In genomic region chr7:92447239-92448184, GRCh38 we compare ENCODE assay signal across 1 cellular context.
TF ChIP-seq lines count a peak whose summit lies in the region.

A gene with protein sequence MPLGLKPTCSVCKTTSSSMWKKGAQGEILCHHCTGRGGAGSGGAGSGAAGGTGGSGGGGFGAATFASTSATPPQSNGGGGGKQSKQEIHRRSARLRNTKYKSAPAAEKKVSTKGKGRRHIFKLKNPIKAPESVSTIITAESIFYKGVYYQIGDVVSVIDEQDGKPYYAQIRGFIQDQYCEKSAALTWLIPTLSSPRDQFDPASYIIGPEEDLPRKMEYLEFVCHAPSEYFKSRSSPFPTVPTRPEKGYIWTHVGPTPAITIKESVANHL (plus strand): TSS chr7:92447482. CDS start chr7:92447730, 248 bp downstream.

TF ChIP-seq in K562, 482 proteins besides CTCF, POLR2A, EP300 and RAD21 (continued from another document and continues in another):
- TF ChIP-seq E2F8 (IDR thresholded peaks at IDR 0.05; ENCODE audit: low read depth, partially characterized antibody) (peak; percentile 90), ZBTB34 (CRISPR knock-in tag; IDR thresholded peaks at IDR 0.05) (no peak), POLR2AphosphoS2 (IDR thresholded peaks at IDR 0.05; ENCODE audit: low read length) (peak; percentile 77; the same call in 1 of the 2 replicates), CTBP1 (IDR thresholded peaks at IDR 0.05; ENCODE audit: borderline replicate concordance) (0 out of 2 replicates have a peak, but pooled peaks have one; percentile 72), U2AF1 (optimal IDR thresholded peaks at IDR 0.05; ENCODE audit: low read depth, low read length) (peak; percentile 76), SIN3A (IDR thresholded peaks at IDR 0.05; ENCODE audit: borderline replicate concordance in 2 of 2, control insufficient read depth in 1 of 2, low read depth in 2 of 2, low read length in 2 of 2) (peak in 1 of 2 experiments; percentile 63; a peak in 2 of 4 replicates), FIP1L1 (IDR thresholded peaks at IDR 0.05; ENCODE audit: low read depth, low read length, poor library complexity, severe bottlenecking) (peak; percentile 85), CHD2 (IDR thresholded peaks at IDR 0.05; ENCODE audit: low read depth, low read length) (0 out of 2 replicates have a peak, but pooled peaks have one; percentile 26), RB1 (IDR thresholded peaks at IDR 0.05; ENCODE audit: low read depth) (peak; percentile 83), ETV5 (CRISPR knock-in tag; IDR thresholded peaks at IDR 0.05; ENCODE audit: low read depth) (peak; percentile 92), KLF13 (tag; IDR thresholded peaks at IDR 0.05; ENCODE audit: borderline replicate concordance, low read depth) (no peak), SUPT5H (IDR thresholded peaks at IDR 0.05) (peak; percentile 96), TEAD1 (CRISPR knock-in tag; IDR thresholded peaks at IDR 0.05) (peak in 1 of 2 experiments; percentile 81; a peak in 2 of 4 replicates), MITF (IDR thresholded peaks at IDR 0.05) (peak; percentile 94), POLR2B (IDR thresholded peaks at IDR 0.05; ENCODE audit: low read depth, partially characterized antibody) (peak; percentile 91), DNMT1 (IDR thresholded peaks at IDR 0.05) (no peak), C11orf30 (IDR thresholded peaks at IDR 0.05; ENCODE audit: low read depth) (peak; percentile 69), CREB1 (IDR thresholded peaks at IDR 0.05) (peak; percentile 44), CREB1 (CRISPR knock-in tag; IDR thresholded peaks at IDR 0.05) (peak; percentile 47; the same call in 1 of the 2 replicates), GTF2A2 (tag; IDR thresholded peaks at IDR 0.05) (peak; percentile 22; the same call in 1 of the 2 replicates), ZNF644 (tag; IDR thresholded peaks at IDR 0.05; ENCODE audit: low read depth) (peak; percentile 11; the same call in 1 of the 2 replicates), ZNF76 (CRISPR knock-in tag; IDR thresholded peaks at IDR 0.05; ENCODE audit: borderline replicate concordance) (peak; percentile 11; the same call in 1 of the 2 replicates), FOSL1 (tag; conservative IDR thresholded peaks at IDR 0.05) (peak; percentile 35; the same call in 1 of the 2 replicates), CC2D1A (IDR thresholded peaks at IDR 0.05) (peak; percentile 87), NCOR1 (IDR thresholded peaks at IDR 0.05) (peak; percentile 24), HDAC1 (IDR thresholded peaks at IDR 0.05) (peak in 1 of 2 experiments; percentile 89; a peak in 2 of 4 replicates), ZNF592 (IDR thresholded peaks at IDR 0.05) (peak; percentile 53), FOXP1 (CRISPR knock-in tag; IDR thresholded peaks at IDR 0.05) (0 out of 2 replicates have a peak, but pooled peaks have one; percentile 58), CREB3L1 (IDR thresholded peaks at IDR 0.05; ENCODE audit: borderline replicate concordance, low read depth) (peak; percentile 91), ESRRA (IDR thresholded peaks at IDR 0.05; ENCODE audit: borderline replicate concordance, low read depth) (peak; percentile 22; the same call in 1 of the 2 replicates), ZNF324 (CRISPR knock-in tag; IDR thresholded peaks at IDR 0.05) (no peak), ZNF239 (CRISPR knock-in tag; IDR thresholded peaks at IDR 0.05) (no peak), ATF3 (IDR thresholded peaks at IDR 0.05) (no peak), ATF3 (CRISPR knock-in tag; conservative IDR thresholded peaks at IDR 0.05) (peak; percentile 80), ZNF232 (CRISPR knock-in tag; IDR thresholded peaks at IDR 0.05) (peak; percentile 53; the same call in 1 of the 2 replicates), CXXC5 (CRISPR knock-in tag; IDR thresholded peaks at IDR 0.05) (peak; percentile 61), ATF6 (CRISPR knock-in tag; IDR thresholded peaks at IDR 0.05) (peak; percentile 20; the same call in 1 of the 2 replicates), PCBP1 (IDR thresholded peaks at IDR 0.05; ENCODE audit: low read depth, low read length, poor library complexity, severe bottlenecking) (peak; percentile 40), HCFC1 (IDR thresholded peaks at IDR 0.05; ENCODE audit: low read depth, low read length) (peak; percentile 71), NONO (IDR thresholded peaks at IDR 0.05; ENCODE audit: low read depth in 2 of 2, low read length in 1 of 2) (peak in 1 of 2 experiments; percentile 75; a peak in 2 of 4 replicates), BMI1 (IDR thresholded peaks at IDR 0.05; ENCODE audit: low read length) (peak; percentile 55; the same call in 1 of the 2 replicates)
- TF ChIP-seq, protein P1, sequence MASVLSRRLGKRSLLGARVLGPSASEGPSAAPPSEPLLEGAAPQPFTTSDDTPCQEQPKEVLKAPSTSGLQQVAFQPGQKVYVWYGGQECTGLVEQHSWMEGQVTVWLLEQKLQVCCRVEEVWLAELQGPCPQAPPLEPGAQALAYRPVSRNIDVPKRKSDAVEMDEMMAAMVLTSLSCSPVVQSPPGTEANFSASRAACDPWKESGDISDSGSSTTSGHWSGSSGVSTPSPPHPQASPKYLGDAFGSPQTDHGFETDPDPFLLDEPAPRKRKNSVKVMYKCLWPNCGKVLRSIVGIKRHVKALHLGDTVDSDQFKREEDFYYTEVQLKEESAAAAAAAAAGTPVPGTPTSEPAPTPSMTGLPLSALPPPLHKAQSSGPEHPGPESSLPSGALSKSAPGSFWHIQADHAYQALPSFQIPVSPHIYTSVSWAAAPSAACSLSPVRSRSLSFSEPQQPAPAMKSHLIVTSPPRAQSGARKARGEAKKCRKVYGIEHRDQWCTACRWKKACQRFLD (CRISPR knock-in tag; IDR thresholded peaks at IDR 0.05), result peak; percentile 57; the same call in 1 of the 2 replicates
- TF ChIP-seq, protein P2, sequence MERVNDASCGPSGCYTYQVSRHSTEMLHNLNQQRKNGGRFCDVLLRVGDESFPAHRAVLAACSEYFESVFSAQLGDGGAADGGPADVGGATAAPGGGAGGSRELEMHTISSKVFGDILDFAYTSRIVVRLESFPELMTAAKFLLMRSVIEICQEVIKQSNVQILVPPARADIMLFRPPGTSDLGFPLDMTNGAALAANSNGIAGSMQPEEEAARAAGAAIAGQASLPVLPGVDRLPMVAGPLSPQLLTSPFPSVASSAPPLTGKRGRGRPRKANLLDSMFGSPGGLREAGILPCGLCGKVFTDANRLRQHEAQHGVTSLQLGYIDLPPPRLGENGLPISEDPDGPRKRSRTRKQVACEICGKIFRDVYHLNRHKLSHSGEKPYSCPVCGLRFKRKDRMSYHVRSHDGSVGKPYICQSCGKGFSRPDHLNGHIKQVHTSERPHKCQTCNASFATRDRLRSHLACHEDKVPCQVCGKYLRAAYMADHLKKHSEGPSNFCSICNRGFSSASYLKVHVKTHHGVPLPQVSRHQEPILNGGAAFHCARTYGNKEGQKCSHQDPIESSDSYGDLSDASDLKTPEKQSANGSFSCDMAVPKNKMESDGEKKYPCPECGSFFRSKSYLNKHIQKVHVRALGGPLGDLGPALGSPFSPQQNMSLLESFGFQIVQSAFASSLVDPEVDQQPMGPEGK (CRISPR knock-in tag; IDR thresholded peaks at IDR 0.05; ENCODE audit: borderline replicate concordance), result peak; percentile 62; the same call in 1 of the 2 replicates
